In the genomic region with DNA sequence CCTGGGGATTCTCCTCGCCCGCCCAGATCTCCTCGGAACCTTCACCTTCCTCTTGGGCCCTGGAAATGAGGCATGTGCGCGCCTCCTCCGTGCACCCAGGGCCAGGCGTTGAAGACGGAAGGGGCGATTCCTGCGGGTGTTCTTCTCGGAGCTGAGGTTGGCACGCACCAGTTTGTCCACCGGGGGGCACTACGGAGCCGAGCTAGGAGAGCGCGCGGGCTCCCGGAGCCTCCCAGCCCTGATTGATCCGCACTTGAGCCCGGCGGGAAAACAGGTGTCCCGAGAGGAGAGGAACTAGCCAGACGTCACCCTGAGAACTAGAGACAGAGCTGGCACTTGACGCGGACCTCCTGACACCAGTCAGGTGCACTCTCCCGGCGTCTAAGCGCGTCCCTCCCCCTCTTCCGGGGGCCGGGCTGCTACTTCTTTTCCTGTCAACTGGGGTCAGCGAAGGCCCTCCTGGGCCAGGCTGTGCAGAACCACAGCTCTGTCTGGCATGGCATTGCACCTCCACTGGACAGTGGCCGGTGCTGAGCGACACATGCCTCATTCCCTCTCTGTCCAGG, we compare ENCODE assay signal across 8 cellular contexts. TPM values are rescaled to one million over a fixed set of nuclear protein-coding genes. Genes with fewer than 3 reads are reported as not detected.
DNase-seq lines count a peak whose midpoint lies in the region; ATAC-seq, FAIRE-seq and TF ChIP-seq lines count a peak whose summit lies in the region.

No MANE protein-coding gene starts in this region.

- H3F3A ChIP-seq in SU-DHL-6 (ENCODE audit: insufficient read depth), result no peaks in the 10 kb centered on the region; the same call in 1 of the 2 replicates

- no peaks in the 10 kb centered on the region for H3K27me3 Mint-ChIP-seq in activated naive CD8-positive, alpha-beta T cell treated with anti-CD3 and anti-CD28 coated beads, Interleukin-2, amount 10 ng/mL, durations not matched to agents 7 days and 5 days

- intact Hi-C loops in left ventricle myocardium inferior (cut with micrococcal nuclease), result no loop called here
- intact Hi-C loops in psoas muscle (cut with DNase I), result loop anchor here (1.0 to 5.0 kb wide), 3 partner anchors 29 to 155 kb away; no protein-coding TSS in a partner anchor

- H3K9ac ChIP-seq in SU-DHL-6 (ENCODE audit: low read length), result peak overlapping the region; percentile 60

- H3K36me3 Mint-ChIP-seq in activated naive CD8-positive, alpha-beta T cell treated with anti-CD3 and anti-CD28 coated beads, Interleukin-2, amount 10 ng/mL, durations not matched to agents 7 days and 5 days, result no peaks in the 10 kb centered on the region

- H3K27ac ChIP-seq in SU-DHL-6 (ENCODE audit: low read depth, low read length) (no peak overlapping the region), left ventricle myocardium inferior (replicated peaks) (peak overlapping the region; percentile 55), psoas muscle (peak overlapping the region; percentile 86)

- H3K4me1 ChIP-seq in left ventricle myocardium inferior (peaks cover 11% of the 10 kb centered on the region), psoas muscle (peaks cover 5% of the 10 kb centered on the region)

- H3K4me2 ChIP-seq in SU-DHL-6 (ENCODE audit: low read depth, low read length, poor library complexity, severe bottlenecking), result peak overlapping the region; percentile 74

- H3K4me3 ChIP-seq in SU-DHL-6 (ENCODE audit: insufficient read depth, low read length, poor library complexity, severe bottlenecking), result peak overlapping the region; percentile 51
- peak overlapping the region; percentile 57 for H3K4me3 ChIP-seq in left ventricle myocardium inferior
- H3K4me3 ChIP-seq in psoas muscle, result peak overlapping the region; percentile 53

- DNase-seq in DMS 273 (lab: John Stamatoyannopoulos, UW; ENCODE audit: unreplicated experiment) (peak; percentile 96), NCI-H1105 treated with DMSO at 0.1 percent for 48 hours (lab: John Stamatoyannopoulos, UW) (peak; percentile 81), left ventricle myocardium inferior (peak; percentile 82), psoas muscle (peak; percentile 91 to 97), urothelium cell line (ENCODE audit: low spot score) (peak; percentile 90)
- peak; percentile 86 for DNase-seq in activated naive CD8-positive, alpha-beta T cell treated with anti-CD3 and anti-CD28 coated beads, Interleukin-2, amount 10 ng/mL, durations not matched to agents 7 days and 5 days

- peak overlapping the region; percentile 82 for H3K4me3 Mint-ChIP-seq in activated naive CD8-positive, alpha-beta T cell treated with anti-CD3 and anti-CD28 coated beads, Interleukin-2, amount 10 ng/mL, durations not matched to agents 7 days and 5 days

- H3K9me3 ChIP-seq in SU-DHL-6 (ENCODE audit: insufficient read depth, low read length) (no peaks in the 10 kb centered on the region), left ventricle myocardium inferior (replicated peaks) (no peaks in the 10 kb centered on the region), psoas muscle (no peaks in the 10 kb centered on the region)

- POLR2A ChIA-PET in activated naive CD8-positive, alpha-beta T cell treated with anti-CD3 and anti-CD28 coated beads, Interleukin-2, amount 10 ng/mL, durations not matched to agents 7 days and 5 days (lab: Charles Lee), result no interaction called here

- H3K36me3 ChIP-seq in SU-DHL-6 (ENCODE audit: low read length), result no peaks in the 10 kb centered on the region
- no peaks in the 10 kb centered on the region for H3K36me3 ChIP-seq in left ventricle myocardium inferior
- H3K36me3 ChIP-seq in psoas muscle (ENCODE audit: insufficient read depth in 1 of 2, low read depth in 1 of 2), result no peaks in the 10 kb centered on the region

- no peaks in the 10 kb centered on the region for H3K27me3 ChIP-seq in SU-DHL-6 (ENCODE audit: low read length)
- H3K27me3 ChIP-seq in left ventricle myocardium inferior (ENCODE audit: low read depth), result peaks cover 13% of the 10 kb centered on the region
- H3K27me3 ChIP-seq in psoas muscle (ENCODE audit: insufficient read depth in 3 of 3, low read length in 2 of 3), result no peaks in the 10 kb centered on the region

- 1 to 2% (median 1%) methylated on average over 34 to 35 of the region's 35 CpGs for WGBS in psoas muscle, 3 donors

- H3K4me1 Mint-ChIP-seq in activated naive CD8-positive, alpha-beta T cell treated with anti-CD3 and anti-CD28 coated beads, Interleukin-2, amount 10 ng/mL, durations not matched to agents 7 days and 5 days, result peaks cover 12% of the 10 kb centered on the region

- H3K79me2 ChIP-seq in SU-DHL-6 (ENCODE audit: insufficient read depth, low read length), result no peaks in the 10 kb centered on the region

- peak; percentile 66 for ATAC-seq in GM21786 (IDR thresholded peaks at IDR 0.05; ENCODE audit: unreplicated experiment)
- peak; percentile 93 for ATAC-seq in activated naive CD8-positive, alpha-beta T cell treated with anti-CD3 and anti-CD28 coated beads, Interleukin-2, amount 10 ng/mL, durations not matched to agents 7 days and 5 days (ENCODE audit: low read depth)
- peak; percentile 97 to 99 (median 98) for ATAC-seq in psoas muscle

- FAIRE-seq in urothelium cell line (lab: Jason Lieb, UNC), result peak; percentile 53

- peak; percentile 92 for TF ChIP-seq CTCF in SU-DHL-6 (IDR thresholded peaks at IDR 0.05; ENCODE audit: insufficient read depth, low read length, poor library complexity, severe bottlenecking)
- peak; percentile 90 for TF ChIP-seq CTCF in left ventricle myocardium inferior (IDR thresholded peaks at IDR 0.05; ENCODE audit: borderline replicate concordance)
- peak; percentile 92 for TF ChIP-seq CTCF in psoas muscle (IDR thresholded peaks at IDR 0.05)

- no peaks in the 10 kb centered on the region for H3K9me2 ChIP-seq in SU-DHL-6 (replicated peaks; ENCODE audit: insufficient read depth, low read length)

- H3K9me3 Mint-ChIP-seq in activated naive CD8-positive, alpha-beta T cell treated with anti-CD3 and anti-CD28 coated beads, Interleukin-2, amount 10 ng/mL, durations not matched to agents 7 days and 5 days, result no peaks in the 10 kb centered on the region

- H2AFZ ChIP-seq in SU-DHL-6 (ENCODE audit: low read depth, low read length, severe bottlenecking), result peak overlapping the region; percentile 98

- no peaks in the 10 kb centered on the region for H4K20me1 ChIP-seq in SU-DHL-6 (ENCODE audit: low read depth, low read length)

- H3K27ac Mint-ChIP-seq in activated naive CD8-positive, alpha-beta T cell treated with anti-CD3 and anti-CD28 coated beads, Interleukin-2, amount 10 ng/mL, durations not matched to agents 7 days and 5 days, result peak overlapping the region; percentile 78

RNA-seq across cellular contexts. Expression of a gene that starts 18.3 kb away (rescaled TPM):
- under 1 TPM in 1 of 2 experiments, not detected in 1; 0.14 TPM for total RNA-seq in activated naive CD8-positive, alpha-beta T cell treated with anti-CD3 and anti-CD28 coated beads, Interleukin-2, amount 10 ng/mL, durations not matched to agents 7 days and 5 days
- total RNA-seq in left ventricle myocardium inferior, result 1.6 TPM
- 10 to 100 TPM; 26.4 to 50.7 (median 30.4) TPM for total RNA-seq in psoas muscle
- 10 to 100 TPM; 13.4 to 93.4 (median 33.5) TPM for polyA plus RNA-seq in psoas muscle

RNA-seq across cellular contexts. Expression of a gene that starts 21.8 kb away (rescaled TPM):
- total RNA-seq in activated naive CD8-positive, alpha-beta T cell treated with anti-CD3 and anti-CD28 coated beads, Interleukin-2, amount 10 ng/mL, durations not matched to agents 7 days and 5 days, result under 1 TPM in 1 of 2 experiments, not detected in 1; 0.62 TPM
- total RNA-seq in left ventricle myocardium inferior (4,737 TPM), psoas muscle (1,000 to 10,000 TPM in 2 of 4 donors, 100 to 1,000 TPM in 2; 467 to 4,001 (median 1,634) TPM)
- polyA plus RNA-seq in psoas muscle, result 1,000 to 10,000 TPM; 1,537 to 3,507 (median 3,423) TPM

Comparison
In these comparisons a context has a peak if more than half of its experiments do, and no peak if none do; other contexts are left out.
1. RNA of a gene that starts 18.3 kb away (total RNA-seq): 26.4 to 50.7 TPM in psoas muscle; 1.6 TPM in left ventricle myocardium inferior (single experiment) and 0.14 TPM in activated naive CD8-positive, alpha-beta T cell treated with anti-CD3 and anti-CD28 coated beads, Interleukin-2, amount 10 ng/mL, durations not matched to agents 7 days and 5 days; every median in the first group is over 10 times any median in the second.
2. RNA of a gene that starts 21.8 kb away (total RNA-seq): 4,737 TPM in left ventricle myocardium inferior (single experiment) and 467 to 4,001 TPM in psoas muscle; 0.62 TPM in activated naive CD8-positive, alpha-beta T cell treated with anti-CD3 and anti-CD28 coated beads, Interleukin-2, amount 10 ng/mL, durations not matched to agents 7 days and 5 days; every median in the first group is over 100 times any median in the second.
3. Peak in every context shown above with its lines, with median percentiles within 50 percentile points of each other: DNase-seq, ATAC-seq, H3K4me3 ChIP-seq and CTCF ChIP-seq.